1 cellular context compared by ENCODE assay signal in the genomic region with DNA sequence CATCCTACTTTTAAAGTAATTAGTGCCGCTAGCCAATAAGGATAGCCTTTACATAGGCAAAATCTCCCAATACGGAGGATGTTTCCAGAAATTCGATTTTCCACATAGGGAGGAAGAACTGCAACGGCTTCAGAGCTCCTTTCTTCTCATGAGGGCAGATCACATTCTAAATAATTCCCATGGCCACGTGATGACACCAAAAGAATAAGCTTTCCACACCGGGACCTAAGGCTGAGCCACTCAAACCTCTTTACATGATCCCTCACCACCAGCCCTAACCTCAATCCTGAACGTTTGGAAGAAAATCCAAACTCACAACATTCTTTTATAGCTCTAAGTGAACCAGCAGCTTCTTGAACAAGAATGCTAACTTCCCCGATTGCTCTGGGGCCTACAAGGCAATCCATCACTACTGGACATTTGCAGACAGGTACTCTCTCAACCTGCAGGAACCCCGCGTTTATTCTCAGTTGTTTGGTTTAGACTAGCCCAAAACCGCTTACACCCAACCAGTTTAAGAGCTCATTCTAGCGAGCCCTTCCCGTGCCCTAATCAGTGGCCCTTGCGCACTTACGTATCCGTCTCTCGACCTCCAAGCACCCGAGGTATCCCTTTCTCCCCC.
TF ChIP-seq lines count a peak whose summit lies in the region.

No MANE protein-coding gene starts in this region.

TF ChIP-seq in SK-N-SH, 30 proteins besides CTCF, POLR2A, EP300 and RAD21:
- TF ChIP-seq JUND (IDR thresholded peaks at IDR 0.05) (no peak), RXRA (IDR thresholded peaks at IDR 0.05; ENCODE audit: borderline replicate concordance, low read depth) (no peak), SIN3A (IDR thresholded peaks at IDR 0.05; ENCODE audit: borderline replicate concordance, low read depth, low read length) (no peak), TAF1 (IDR thresholded peaks at IDR 0.05; ENCODE audit: borderline replicate concordance, low read depth, low read length) (peak; percentile 31; the same call in 1 of the 2 replicates), USF1 (IDR thresholded peaks at IDR 0.05; ENCODE audit: borderline replicate concordance, low read depth) (peak; percentile 62; the same call in 1 of the 2 replicates), PBX3 (IDR thresholded peaks at IDR 0.05) (peak; percentile 7; the same call in 1 of the 2 replicates)
